Comparison of ENCODE assay signal across 31 cellular contexts in genomic region chr20:33713865-33714367, GRCh38. TPM values are rescaled to one million over a fixed set of nuclear protein-coding genes. Genes with fewer than 3 reads are reported as not detected.
"Had no signal": no experiment of that assay in that cellular context is flagged by ENCODE, and none has a peak within 500 bp of the region (broad histone marks: within the 10 kb centered on the region; RNA-seq: fewer than 3 reads in every experiment).

No MANE protein-coding gene starts in this region.

- H3K27ac Mint-ChIP-seq: nephron; neural progenitor cell; progenitor cell of endocrine pancreas; stimulated activated memory B cell treated with anti-CD40 and anti-IgM and Interleukin-4, amounts not matched to agents 10 μg/mL and 1 μg/mL and 100 μg/mL, for 72 hours; type B pancreatic cell had no signal

- H3K27me3 Mint-ChIP-seq: naive thymus-derived CD4-positive, alpha-beta T cell; progenitor cell of endocrine pancreas; stimulated activated memory B cell treated with anti-CD40 and anti-IgM and Interleukin-4, amounts not matched to agents 10 μg/mL and 1 μg/mL and 100 μg/mL, for 72 hours; stimulated activated naive CD8-positive, alpha-beta T cell treated with anti-CD3 and anti-CD28 coated beads, Interleukin-15, amount 100 ng/mL, for 72 hours; type B pancreatic cell had no signal

- H3K4me1 ChIP-seq: neural progenitor cell, testis, uterus had no signal

- DNase-seq: naive thymus-derived CD4-positive, alpha-beta T cell; nucleus accumbens; psoas muscle; right cardiac atrium; spleen; stimulated activated CD4-positive, alpha-beta T cell treated with anti-CD3 and anti-CD28 coated beads, Interleukin-12 subunit alpha, Interleukin-12 subunit beta, amount 100 ng/mL, for 4 hours; stimulated activated CD4-positive, alpha-beta T cell treated with anti-CD3 and anti-CD28 coated beads, Interleukin-1b, Interleukin-23, amount 100 ng/mL, for 48 hours; stimulated activated CD4-positive, alpha-beta T cell treated with anti-CD3 and anti-CD28 coated beads, Interleukin-4, amount 100 ng/mL, for 1 hour; stimulated activated CD4-positive, alpha-beta T cell treated with anti-CD3 and anti-CD28 coated beads, Interleukin-4, amount 100 ng/mL, for 4 hours; stimulated activated CD8-positive, alpha-beta memory T cell treated with anti-CD3 and anti-CD28 coated beads, Interleukin-4, amount 100 ng/mL, for 48 hours; stimulated activated naive CD4-positive, alpha-beta T cell; stimulated activated naive CD8-positive, alpha-beta T cell treated with anti-CD3 and anti-CD28 coated beads, Interleukin-15, amount 100 ng/mL, for 72 hours; stimulated activated naive CD8-positive, alpha-beta T cell treated with anti-CD3 and anti-CD28 coated beads, Interleukin-15, Interleukin-2, amounts not matched to agents 100 U/mL and 50 U/mL, for 24 hours; substantia nigra; testis; tibial artery; transverse colon; upper lobe of right lung; uterus had no signal

- H3K36me3 ChIP-seq: neural progenitor cell, uterus had no signal

- H3K27me3 ChIP-seq: neural progenitor cell, neutrophil, spleen, suprapubic skin, testis, tibial artery, transverse colon, upper lobe of right lung, uterus had no signal

- H3K4me3 ChIP-seq: neural progenitor cell, psoas muscle, skin epidermis, smooth muscle cell, spleen, suprapubic skin, testis, tibial artery, transverse colon, upper lobe of right lung, uterus had no signal

- ATAC-seq: naive thymus-derived CD4-positive, alpha-beta T cell; psoas muscle; right cardiac atrium; sciatic nerve; stimulated activated memory B cell treated with anti-CD40 and anti-IgM and Interleukin-4, amounts not matched to agents 10 μg/mL and 1 μg/mL and 100 μg/mL, for 72 hours; stimulated activated naive CD8-positive, alpha-beta T cell treated with anti-CD3 and anti-CD28 coated beads, Interleukin-15, amount 100 ng/mL, for 72 hours; stimulated activated naive CD8-positive, alpha-beta T cell treated with anti-CD3 and anti-CD28 coated beads, Interleukin-15, Interleukin-2, amounts not matched to agents 100 U/mL and 50 U/mL, for 24 hours; upper lobe of right lung had no signal

- H3K36me3 Mint-ChIP-seq: neural progenitor cell, type B pancreatic cell had no signal

- H3K9me3 ChIP-seq: neutrophil, psoas muscle, spleen, suprapubic skin, testis, tibial artery, transverse colon, upper lobe of right lung, uterus had no signal

- H3K9me3 Mint-ChIP-seq: naive thymus-derived CD4-positive, alpha-beta T cell; nephron; neural progenitor cell; stimulated activated naive CD8-positive, alpha-beta T cell treated with anti-CD3 and anti-CD28 coated beads, Interleukin-15, amount 100 ng/mL, for 72 hours; type B pancreatic cell had no signal

- H3K4me1 Mint-ChIP-seq: nephron, neural progenitor cell had no signal

- H3K27ac ChIP-seq: neural progenitor cell, neutrophil, parathyroid adenoma, psoas muscle, skin epidermis, spleen, suprapubic skin, testis, tibial artery, transverse colon, upper lobe of right lung, uterus had no signal

- H3K4me3 Mint-ChIP-seq: nephron; neural progenitor cell; stimulated activated memory B cell treated with anti-CD40 and anti-IgM and Interleukin-4, amounts not matched to agents 10 μg/mL and 1 μg/mL and 100 μg/mL, for 72 hours; stimulated activated naive CD8-positive, alpha-beta T cell treated with anti-CD3 and anti-CD28 coated beads, Interleukin-15, amount 100 ng/mL, for 72 hours; type B pancreatic cell had no signal

RNA-seq across cellular contexts. Expression of gene ACTL10, which starts 47.2 kb away (rescaled TPM):
- polyA plus RNA-seq: neural cell had no signal
